In the genomic region with DNA sequence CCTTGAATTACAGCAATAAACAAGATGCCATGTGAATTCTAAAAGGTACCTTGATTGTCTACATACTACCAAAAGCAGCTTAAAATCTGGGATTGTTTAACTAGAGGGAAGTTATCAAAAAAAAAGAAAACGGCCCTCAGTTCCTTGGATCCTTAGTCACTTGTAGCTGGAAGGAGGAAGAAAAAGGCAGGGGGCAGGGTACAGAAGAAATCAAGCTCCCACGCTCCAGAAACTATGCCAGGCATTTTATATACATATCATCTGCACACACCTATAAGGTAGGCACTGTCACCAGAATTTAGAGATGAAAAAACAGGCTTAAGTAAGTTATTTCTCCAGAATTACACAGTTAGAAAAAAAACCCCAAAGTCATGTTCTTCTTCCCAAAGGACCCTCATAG, we compare ENCODE assay signal across 33 cellular contexts.
"Had no signal": no experiment of that assay in that cellular context is flagged by ENCODE, and none has a peak within 500 bp of the region (broad histone marks: within the 10 kb centered on the region; RNA-seq: fewer than 3 reads in every experiment).

No MANE protein-coding gene starts in this region.

- DNase-seq: activated B cell treated with CpG ODN at 0.5 μM for 24 hours; activated CD4-positive, alpha-beta memory T cell treated with anti-CD3 and anti-CD28 coated beads for 36 hours; activated CD4-positive, alpha-beta T cell treated with anti-CD3 and anti-CD28 coated beads for 4 hours; activated CD4-positive, alpha-beta T cell treated with anti-CD3 and anti-CD28 coated beads, Interleukin-2, amount 10 ng/mL, durations not matched to agents 24 days and 14 days; activated CD4-positive, alpha-beta T cell treated with anti-CD3 and anti-CD28 coated beads, Interleukin-2, amount 50 U/mL, for 1 hour; activated CD4-positive, alpha-beta T cell treated with anti-CD3 and anti-CD28 coated beads, Interleukin-2, amount 50 U/mL, for 4 hours; activated CD4-positive, CD25-positive, alpha-beta regulatory T cell treated with anti-CD3 and anti-CD28 coated beads, Interleukin-2, amount 50 U/mL, for 72 hours; activated CD8-positive, alpha-beta memory T cell treated with anti-CD3 and anti-CD28 coated beads, Interleukin-2, amount 10 ng/mL, durations not matched to agents 7 days and 5 days; activated CD8-positive, alpha-beta memory T cell treated with anti-CD3 and anti-CD28 coated beads, Interleukin-2, amount 50 U/mL, for 48 hours; activated CD8-positive, alpha-beta T cell treated with anti-CD3 and anti-CD28 coated beads for 36 hours; activated effector memory CD4-positive, alpha-beta T cell treated with anti-CD3 and anti-CD28 coated beads, Interleukin-2, amount 50 U/mL, for 16 hours; activated gamma-delta T cell treated with Interleukin-2 at 50 U/mL for 16 hours; activated naive CD4-positive, alpha-beta T cell; activated naive CD4-positive, alpha-beta T cell treated with anti-CD3 and anti-CD28 coated beads for 36 hours; activated naive CD4-positive, alpha-beta T cell treated with anti-CD3 and anti-CD28 coated beads, Interleukin-2, amount 50 U/mL, for 16 hours; activated naive CD8-positive, alpha-beta T cell treated with anti-CD3 and anti-CD28 coated beads for 36 hours; activated T-cell treated with anti-CD3 and anti-CD28 coated beads, Interleukin-2, amount 50 U/mL, for 1 hour; activated T-cell treated with anti-CD3 and anti-CD28 coated beads, Interleukin-2, amount 50 U/mL, for 4 hours; activated T-cell treated with anti-CD3 and anti-CD28 coated beads, Interleukin-2, amount 50 U/mL, for 72 hours; amygdala; anterior cingulate cortex; brain microvascular endothelial cell; central memory CD4-positive, alpha-beta T cell; SW 1271; T-helper 1 cell; T-helper 2 cell; T-helper 9 cell had no signal

- H3K27ac ChIP-seq: ascending aorta, brain microvascular endothelial cell, breast epithelium, VCaP had no signal

- H3K27me3 ChIP-seq: ascending aorta, brain microvascular endothelial cell, breast epithelium had no signal

- FAIRE-seq: TTC549 had no signal

- H3K4me3 ChIP-seq: ascending aorta, breast epithelium had no signal

- H3K36me3 ChIP-seq: ascending aorta, brain microvascular endothelial cell, breast epithelium had no signal

- H3K4me1 ChIP-seq: ascending aorta, breast epithelium had no signal

- ATAC-seq: activated CD8-positive, alpha-beta memory T cell treated with anti-CD3 and anti-CD28 coated beads, Interleukin-2, amount 10 ng/mL, durations not matched to agents 7 days and 5 days; activated CD8-positive, alpha-beta T cell treated with anti-CD3 and anti-CD28 coated beads for 36 hours; activated naive CD4-positive, alpha-beta T cell treated with anti-CD3 and anti-CD28 coated beads, Interleukin-2, amount 50 U/mL, for 72 hours; activated T-cell treated with anti-CD3 and anti-CD28 coated beads, Interleukin-2, amount 50 U/mL, for 4 hours; activated T-cell treated with anti-CD3 and anti-CD28 coated beads, Interleukin-2, amount 50 U/mL, for 72 hours; activated T-helper 17 cell treated with anti-CD3 and anti-CD28 coated beads, Interleukin-2, amount 50 U/mL, for 72 hours had no signal

- H3K9me3 ChIP-seq: ascending aorta had no signal
